ENCODE assay signal across 33 cellular contexts in genomic region chr10:92436611-92437010, GRCh38.
"Had no signal": no experiment of that assay in that cellular context is flagged by ENCODE, and none has a peak within 500 bp of the region (broad histone marks: within the 10 kb centered on the region; RNA-seq: fewer than 3 reads in every experiment).

No MANE protein-coding gene starts in this region.

- H3K9me3 ChIP-seq: neutrophil, ovary, psoas muscle, spleen, suprapubic skin, testis, tibial artery, transverse colon, upper lobe of right lung, uterus had no signal

- H3K9ac ChIP-seq: parathyroid adenoma had no signal

- DNase-seq: naive thymus-derived CD8-positive, alpha-beta T cell; nephron progenitor cell; nucleus accumbens; ovary; posterior cingulate gyrus; psoas muscle; right cardiac atrium; spleen; stimulated activated CD4-positive, alpha-beta T cell treated with anti-CD3 and anti-CD28 coated beads, Interleukin-12 subunit alpha, Interleukin-12 subunit beta, amount 100 ng/mL, for 4 hours; stimulated activated CD4-positive, alpha-beta T cell treated with anti-CD3 and anti-CD28 coated beads, Interleukin-1b, Interleukin-23, amount 100 ng/mL, for 48 hours; stimulated activated CD4-positive, alpha-beta T cell treated with anti-CD3 and anti-CD28 coated beads, Interleukin-4, amount 100 ng/mL, for 1 hour; stimulated activated CD4-positive, alpha-beta T cell treated with anti-CD3 and anti-CD28 coated beads, Interleukin-4, amount 100 ng/mL, for 4 hours; stimulated activated CD8-positive, alpha-beta memory T cell treated with anti-CD3 and anti-CD28 coated beads, Interleukin-4, amount 100 ng/mL, for 48 hours; stimulated activated naive CD4-positive, alpha-beta T cell; stimulated activated naive CD8-positive, alpha-beta T cell treated with anti-CD3 and anti-CD28 coated beads, Interleukin-15, amount 100 ng/mL, for 72 hours; stimulated activated naive CD8-positive, alpha-beta T cell treated with anti-CD3 and anti-CD28 coated beads, Interleukin-15, Interleukin-2, amounts not matched to agents 100 U/mL and 50 U/mL, for 24 hours; substantia nigra; testis; tibial artery; transverse colon; upper lobe of right lung; uterus had no signal

- H3K36me3 ChIP-seq: neutrophil, ovary, spleen, suprapubic skin, tibial artery, transverse colon, upper lobe of right lung, uterus had no signal

- H3K27ac Mint-ChIP-seq: natural killer cell treated with Interleukin-12 subunit alpha and Interleukin-12 subunit beta and Interleukin-15 and Interleukin-18, amount 100 ng/mL, for 72 hours; nephron progenitor cell; progenitor cell of endocrine pancreas; stimulated activated memory B cell treated with anti-CD40 and anti-IgM and Interleukin-4, amounts not matched to agents 10 μg/mL and 1 μg/mL and 100 μg/mL, for 72 hours; type B pancreatic cell had no signal

- H2AFZ ChIP-seq: parathyroid adenoma had no signal

- H3K9me3 Mint-ChIP-seq: naive thymus-derived CD8-positive, alpha-beta T cell; natural killer cell treated with Interleukin-12 subunit alpha and Interleukin-12 subunit beta and Interleukin-15 and Interleukin-18, amount 100 ng/mL, for 72 hours; nephron progenitor cell; neural crest cell; stimulated activated memory B cell treated with anti-CD40 and anti-IgM and Interleukin-4, amounts not matched to agents 10 μg/mL and 1 μg/mL and 100 μg/mL, for 72 hours; stimulated activated naive CD8-positive, alpha-beta T cell treated with anti-CD3 and anti-CD28 coated beads, Interleukin-15, amount 100 ng/mL, for 72 hours; type B pancreatic cell had no signal

- H3K27me3 Mint-ChIP-seq: naive thymus-derived CD8-positive, alpha-beta T cell; natural killer cell treated with Interleukin-12 subunit alpha and Interleukin-12 subunit beta and Interleukin-15 and Interleukin-18, amount 100 ng/mL, for 72 hours; progenitor cell of endocrine pancreas; stimulated activated memory B cell treated with anti-CD40 and anti-IgM and Interleukin-4, amounts not matched to agents 10 μg/mL and 1 μg/mL and 100 μg/mL, for 72 hours; stimulated activated naive CD8-positive, alpha-beta T cell treated with anti-CD3 and anti-CD28 coated beads, Interleukin-15, amount 100 ng/mL, for 72 hours; type B pancreatic cell had no signal

- H3K27me3 ChIP-seq: neutrophil, ovary, spleen, suprapubic skin, testis, tibial artery, transverse colon, upper lobe of right lung, uterus had no signal

- ATAC-seq: naive thymus-derived CD8-positive, alpha-beta T cell; natural killer cell treated with Interleukin-12 subunit alpha and Interleukin-12 subunit beta and Interleukin-15 and Interleukin-18, amount 100 ng/mL, for 72 hours; psoas muscle; right cardiac atrium; sciatic nerve; stimulated activated memory B cell treated with anti-CD40 and anti-IgM and Interleukin-4, amounts not matched to agents 10 μg/mL and 1 μg/mL and 100 μg/mL, for 72 hours; stimulated activated naive CD8-positive, alpha-beta T cell treated with anti-CD3 and anti-CD28 coated beads, Interleukin-15, amount 100 ng/mL, for 72 hours; stimulated activated naive CD8-positive, alpha-beta T cell treated with anti-CD3 and anti-CD28 coated beads, Interleukin-15, Interleukin-2, amounts not matched to agents 100 U/mL and 50 U/mL, for 24 hours; upper lobe of right lung had no signal

- H3K27ac ChIP-seq: neutrophil, ovary, parathyroid adenoma, psoas muscle, skin epidermis, spleen, suprapubic skin, testis, tibial artery, transverse colon, upper lobe of right lung, uterus had no signal

- H3K4me1 ChIP-seq: parathyroid adenoma, psoas muscle, spleen, suprapubic skin, testis, tibial artery, transverse colon, upper lobe of right lung, uterus had no signal

- H3K4me3 ChIP-seq: ovary, psoas muscle, skin epidermis, smooth muscle cell, spleen, suprapubic skin, testis, tibial artery, transverse colon, upper lobe of right lung, uterus had no signal

- H3K4me2 ChIP-seq: smooth muscle cell had no signal

- H3K4me3 Mint-ChIP-seq: naive thymus-derived CD8-positive, alpha-beta T cell; natural killer cell treated with Interleukin-12 subunit alpha and Interleukin-12 subunit beta and Interleukin-15 and Interleukin-18, amount 100 ng/mL, for 72 hours; nephron progenitor cell; neural crest cell; stimulated activated memory B cell treated with anti-CD40 and anti-IgM and Interleukin-4, amounts not matched to agents 10 μg/mL and 1 μg/mL and 100 μg/mL, for 72 hours; stimulated activated naive CD8-positive, alpha-beta T cell treated with anti-CD3 and anti-CD28 coated beads, Interleukin-15, amount 100 ng/mL, for 72 hours; type B pancreatic cell had no signal

- H3K79me2 ChIP-seq: parathyroid adenoma had no signal

- H3K36me3 Mint-ChIP-seq: naive thymus-derived CD8-positive, alpha-beta T cell; natural killer cell treated with Interleukin-12 subunit alpha and Interleukin-12 subunit beta and Interleukin-15 and Interleukin-18, amount 100 ng/mL, for 72 hours; stimulated activated memory B cell treated with anti-CD40 and anti-IgM and Interleukin-4, amounts not matched to agents 10 μg/mL and 1 μg/mL and 100 μg/mL, for 72 hours; type B pancreatic cell had no signal

- H3K4me1 Mint-ChIP-seq: naive thymus-derived CD8-positive, alpha-beta T cell; nephron progenitor cell; neural crest cell; stimulated activated memory B cell treated with anti-CD40 and anti-IgM and Interleukin-4, amounts not matched to agents 10 μg/mL and 1 μg/mL and 100 μg/mL, for 72 hours; stimulated activated naive CD8-positive, alpha-beta T cell treated with anti-CD3 and anti-CD28 coated beads, Interleukin-15, amount 100 ng/mL, for 72 hours had no signal
